Comparison of ENCODE assay signal across 8 cellular contexts in the genomic region with DNA sequence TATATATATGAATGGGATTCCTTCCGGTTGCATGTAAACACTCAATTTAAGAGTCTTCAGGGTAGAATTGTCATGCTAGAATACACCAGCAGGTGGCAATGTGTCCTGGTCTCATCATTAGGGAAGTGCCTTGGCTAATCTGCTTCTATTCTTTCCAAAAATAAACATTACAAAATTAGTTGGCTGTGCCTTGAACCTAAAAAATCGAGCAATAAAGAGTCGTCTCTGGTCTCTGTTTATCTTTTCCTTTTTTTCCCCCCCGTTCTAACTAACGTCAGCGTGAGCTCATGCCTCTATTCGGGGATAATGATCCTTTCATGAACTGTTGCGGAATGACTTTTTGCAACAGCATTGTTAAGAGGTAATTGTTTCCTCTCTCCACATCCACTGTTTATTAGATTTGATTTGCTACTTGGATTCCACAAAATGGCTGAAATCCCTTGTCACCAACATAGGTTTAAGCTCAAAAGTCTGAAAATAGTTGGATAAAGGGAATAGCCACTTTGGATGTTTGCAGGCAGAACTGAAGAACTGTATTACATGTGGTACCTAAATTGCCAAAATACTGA. TPM values are rescaled to one million over a fixed set of nuclear protein-coding genes. Genes with fewer than 3 reads are reported as not detected.
DNase-seq lines count a peak whose midpoint lies in the region; ATAC-seq, FAIRE-seq and TF ChIP-seq lines count a peak whose summit lies in the region.

No MANE protein-coding gene starts in this region.

- peak in 4 of 5 donors; percentile 49 to 69 (median 58) for DNase-seq in CD8-positive, alpha-beta memory T cell
- DNase-seq in HFF-Myc (ENCODE audit: extremely low read depth, low read depth) (peak; percentile 85), NCI-H524 (lab: John Stamatoyannopoulos, UW) (peak; percentile 39 to 69), H1 (ENCODE audit: low read depth in 1 of 2, low spot score in 2 of 2) (peak in 1 of 2 experiments; percentile 67), mesenchymal stem cell (peak; percentile 97)
- DNase-seq in activated CD4-positive, alpha-beta T cell treated with anti-CD3 and anti-CD28 coated beads for 48 hours = peak; percentile 65
- peak; percentile 48 to 79 for DNase-seq in stimulated activated effector memory CD8-positive, alpha-beta T cell treated with anti-CD3 and anti-CD28 coated beads, Interleukin-12 subunit alpha, Interleukin-12 subunit beta, amount 100 ng/mL, for 72 hours (ENCODE audit: low spot score in 2 of 2)

- H3K9me3 Mint-ChIP-seq in CD8-positive, alpha-beta memory T cell = peaks cover 0 to 3% (median 0%) of the 10 kb centered on the region in 5 donors
- H3K9me3 Mint-ChIP-seq in stimulated activated effector memory CD8-positive, alpha-beta T cell treated with anti-CD3 and anti-CD28 coated beads, Interleukin-12 subunit alpha, Interleukin-12 subunit beta, amount 100 ng/mL, for 72 hours = no peaks in the 10 kb centered on the region

- peak; percentile 57 for TF ChIP-seq CTCF in HFF-Myc (IDR thresholded peaks at IDR 0.05; ENCODE audit: low read depth, low read length, missing control alignments)
- peak in 2 of 3 experiments; percentile 49 to 55; a peak in 3 of 4 replicates for TF ChIP-seq CTCF in H1 (IDR thresholded peaks at IDR 0.05; ENCODE audit: control extremely low read depth in 1 of 3, insufficient read depth in 1 of 3, low read depth in 1 of 3, low read length in 3 of 3)

- H4K5ac ChIP-seq in H1 (ENCODE audit: insufficient read length, low read depth, low read length) = no peak overlapping the region

- H3K79me2 ChIP-seq in H1 (ENCODE audit: control insufficient read depth in 1 of 2, insufficient read depth in 2 of 2, low read length in 2 of 2) = peaks cover 8 to 32% of the 10 kb centered on the region in 2 experiments; a peak in 3 of 4 replicates

- no peaks in the 10 kb centered on the region for H3K9me3 ChIP-seq in CD8-positive, alpha-beta memory T cell (ENCODE audit: low read length)
- H3K9me3 ChIP-seq in H1 (ENCODE audit: insufficient read depth in 2 of 2, low read depth in 1 of 2, low read length in 1 of 2) (no peaks in the 10 kb centered on the region), mesenchymal stem cell (ENCODE audit: control insufficient read depth, low read length) (no peaks in the 10 kb centered on the region)

- H3K4me3 ChIP-seq in CD8-positive, alpha-beta memory T cell (ENCODE audit: low read length) = peak overlapping the region; percentile 37
- H3K4me3 ChIP-seq in HFF-Myc (replicated peaks; ENCODE audit: low read depth, low read length) (peak overlapping the region; percentile 93), H1 (ENCODE audit: extremely low read depth in 1 of 4, insufficient read depth in 2 of 4, low read depth in 3 of 4, low read length in 4 of 4) (peak overlapping the region; percentile 89 to 98 (median 96); a peak in 7 of 8 replicates), mesenchymal stem cell (ENCODE audit: insufficient read depth in 1 of 2, low read depth in 1 of 2, low read length in 2 of 2) (peak overlapping the region in 1 of 2 experiments; percentile 78)

- H2BK120ac ChIP-seq in H1 (replicated peaks; ENCODE audit: low read depth, low read length) (no peak overlapping the region), mesenchymal stem cell (ENCODE audit: low read depth, low read length) (no peak overlapping the region)

- 22% methylated on average over 8 of the region's 8 CpGs; no CpG with 5 or more reads in 1 of the 2 experiments for WGBS in H1 (ENCODE audit: extremely low coverage in 1 of 2, insufficient coverage in 1 of 2, insufficient read length in 1 of 2, insufficient replicate concordance in 2 of 2, low coverage in 1 of 2, low lambda C conversion rate in 2 of 2, missing lambda C conversion rate in 1 of 2), 2 experiments
- 0% methylated on average over 2 of the region's 8 CpGs for WGBS in mesenchymal stem cell

- H4K8ac ChIP-seq in H1 (ENCODE audit: extremely low read depth, insufficient read depth, low read length) = no peak overlapping the region
- H4K8ac ChIP-seq in mesenchymal stem cell (ENCODE audit: low read length) = no peak overlapping the region

- no peak overlapping the region for H3K56ac ChIP-seq in H1 (replicated peaks; ENCODE audit: insufficient read length, low read depth, low read length)

- H2BK12ac ChIP-seq in H1 (ENCODE audit: low read depth, low read length) (no peak overlapping the region), mesenchymal stem cell (ENCODE audit: low read length in 2 of 2) (no peak overlapping the region)

- CTCF ChIA-PET in CD8-positive, alpha-beta memory T cell (lab: Charles Lee) = interaction anchor here (0.7 to 5.1 kb wide), 15 partner anchors 9 to 362 kb away, joined by 3 to 46 read pairs (median 4); no protein-coding TSS in a partner anchor
- CTCF ChIA-PET in H1 (lab: Charles Lee; ENCODE audit: partially characterized antibody) = interaction anchor here (0.7 to 2.5 kb wide), 45 partner anchors 9 to 1820 kb away, joined by 3 to 19 read pairs (median 4); a partner anchor contains a TSS

- H3K36me3 ChIP-seq in CD8-positive, alpha-beta memory T cell (ENCODE audit: insufficient read depth, low read length) = no peaks in the 10 kb centered on the region
- H3K36me3 ChIP-seq in H1 (ENCODE audit: control insufficient read depth in 2 of 4, insufficient read depth in 4 of 4, low read length in 3 of 4) (peaks cover 0 to 8% (median 3%) of the 10 kb centered on the region in 4 experiments; a peak in 3 of 8 replicates), mesenchymal stem cell (ENCODE audit: control insufficient read depth in 1 of 2, insufficient read depth in 2 of 2, low read depth in 1 of 2, low read length in 2 of 2) (peaks cover 4 to 13% of the 10 kb centered on the region in 2 experiments)

- H4K91ac ChIP-seq in H1 (replicated peaks; ENCODE audit: insufficient read length, low read length) = no peak overlapping the region
- no peak overlapping the region for H4K91ac ChIP-seq in mesenchymal stem cell (ENCODE audit: low read length)

- no peak for ATAC-seq in stimulated activated effector memory CD8-positive, alpha-beta T cell treated with anti-CD3 and anti-CD28 coated beads, Interleukin-12 subunit alpha, Interleukin-12 subunit beta, amount 100 ng/mL, for 72 hours
- no peak for ATAC-seq in GM21717 (IDR thresholded peaks at IDR 0.05; ENCODE audit: unreplicated experiment)

- H3K4ac ChIP-seq in H1 (replicated peaks; ENCODE audit: insufficient read length, low read depth, low read length) (no peak overlapping the region), mesenchymal stem cell (ENCODE audit: low read depth in 1 of 2, low read length in 2 of 2) (no peak overlapping the region)

- peaks cover 24% of the 10 kb centered on the region for H3K27me3 ChIP-seq in CD8-positive, alpha-beta memory T cell (ENCODE audit: insufficient read depth, low read length, poor library complexity, severe bottlenecking)
- no peaks in the 10 kb centered on the region for H3K27me3 ChIP-seq in H1 (replicated peaks in 1 of 4; ENCODE audit: control insufficient read depth in 3 of 4, extremely low read depth in 1 of 4, insufficient read depth in 3 of 4, low read length in 3 of 4)
- no peaks in the 10 kb centered on the region for H3K27me3 ChIP-seq in mesenchymal stem cell (ENCODE audit: control insufficient read depth in 1 of 2, insufficient read depth in 1 of 2, low read length in 2 of 2)

- peaks cover 25% of the 10 kb centered on the region for H3K4me1 ChIP-seq in CD8-positive, alpha-beta memory T cell (ENCODE audit: insufficient read depth, low read length)
- H3K4me1 ChIP-seq in H1 (replicated peaks in 1 of 4; ENCODE audit: control insufficient read depth in 3 of 4, insufficient read depth in 4 of 4, low read length in 3 of 4) = peaks cover 0 to 8% (median 5%) of the 10 kb centered on the region in 4 experiments; a peak in 6 of 7 replicates
- H3K4me1 ChIP-seq in mesenchymal stem cell (ENCODE audit: control insufficient read depth, insufficient read depth, low read depth, low read length) = peaks cover 4% of the 10 kb centered on the region

- POLR2A ChIA-PET in CD8-positive, alpha-beta memory T cell (lab: Charles Lee) = interaction anchor here (1.4 to 1.6 kb wide), 2 partner anchors 123 to 350 kb away, joined by 5 read pairs; no protein-coding TSS in a partner anchor
- POLR2A ChIA-PET in H1 (lab: Charles Lee; ENCODE audit: partially characterized antibody) = interaction anchor here (0.7 to 3.8 kb wide), 7 partner anchors 9 to 167 kb away, joined by 3 to 27 read pairs (median 4); a partner anchor contains a TSS

- no peaks in the 10 kb centered on the region for H3K79me1 ChIP-seq in H1 (ENCODE audit: low read depth, low read length)
- H3K79me1 ChIP-seq in mesenchymal stem cell (replicated peaks; ENCODE audit: low read length, poor library complexity, severe bottlenecking) = peaks cover 6% of the 10 kb centered on the region

- no peak for FAIRE-seq in H1 (lab: Jason Lieb, UNC)

- H2AK5ac ChIP-seq in H1 (ENCODE audit: low read depth, low read length) (no peak overlapping the region), mesenchymal stem cell (ENCODE audit: low read length, severe bottlenecking) (no peak overlapping the region)

- peaks cover 0 to 4% (median 0%) of the 10 kb centered on the region in 3 donors for H3K36me3 Mint-ChIP-seq in CD8-positive, alpha-beta memory T cell
- H3K36me3 Mint-ChIP-seq in stimulated activated effector memory CD8-positive, alpha-beta T cell treated with anti-CD3 and anti-CD28 coated beads, Interleukin-12 subunit alpha, Interleukin-12 subunit beta, amount 100 ng/mL, for 72 hours = peaks cover 9% of the 10 kb centered on the region

- H3K9ac ChIP-seq in H1 (replicated peaks in 1 of 4; ENCODE audit: extremely low read depth in 1 of 4, low read depth in 3 of 4, low read length in 3 of 4) (no peak overlapping the region), mesenchymal stem cell (ENCODE audit: low read length) (peak overlapping the region; percentile 95)

- H3K27me3 Mint-ChIP-seq in CD8-positive, alpha-beta memory T cell = peaks cover 19 to 49% of the 10 kb centered on the region in 2 donors

- peaks cover 3 to 8% of the 10 kb centered on the region in 2 experiments for H4K20me1 ChIP-seq in H1 (replicated peaks in 1 of 2; ENCODE audit: control insufficient read depth in 1 of 2, insufficient read depth in 2 of 2, low read length in 2 of 2)

- no peak overlapping the region for H3K27ac ChIP-seq in CD8-positive, alpha-beta memory T cell (ENCODE audit: low read depth, low read length)
- H3K27ac ChIP-seq in H1 (ENCODE audit: low read depth, low read length) = no peak overlapping the region
- H3K27ac ChIP-seq in mesenchymal stem cell (ENCODE audit: low read length, poor library complexity, severe bottlenecking) = peak overlapping the region; percentile 93

- peaks cover 26 to 39% (median 35%) of the 10 kb centered on the region in 3 donors for H3K4me1 Mint-ChIP-seq in CD8-positive, alpha-beta memory T cell
- peaks cover 29% of the 10 kb centered on the region for H3K4me1 Mint-ChIP-seq in stimulated activated effector memory CD8-positive, alpha-beta T cell treated with anti-CD3 and anti-CD28 coated beads, Interleukin-12 subunit alpha, Interleukin-12 subunit beta, amount 100 ng/mL, for 72 hours

- peaks cover 10% of the 10 kb centered on the region for H3K23me2 ChIP-seq in H1 (ENCODE audit: low read depth, low read length)

- H3K27ac Mint-ChIP-seq in CD8-positive, alpha-beta memory T cell = peak overlapping the region in 5 of 8 donors; percentile 30 to 83 (median 46)
- no peak overlapping the region for H3K27ac Mint-ChIP-seq in stimulated activated effector memory CD8-positive, alpha-beta T cell treated with anti-CD3 and anti-CD28 coated beads, Interleukin-12 subunit alpha, Interleukin-12 subunit beta, amount 100 ng/mL, for 72 hours

- TF ChIP-seq EP300 in H1 (IDR thresholded peaks at IDR 0.05; ENCODE audit: borderline replicate concordance in 1 of 2, low read depth in 2 of 2, low read length in 2 of 2) = no peak

- peak overlapping the region; percentile 60 to 92 (median 70) for H3K4me3 Mint-ChIP-seq in CD8-positive, alpha-beta memory T cell
- H3K4me3 Mint-ChIP-seq in stimulated activated effector memory CD8-positive, alpha-beta T cell treated with anti-CD3 and anti-CD28 coated beads, Interleukin-12 subunit alpha, Interleukin-12 subunit beta, amount 100 ng/mL, for 72 hours = peak overlapping the region; percentile 89

- H2BK5ac ChIP-seq in H1 (ENCODE audit: low read depth, low read length) (no peak overlapping the region), mesenchymal stem cell (ENCODE audit: low read depth, low read length, poor library complexity, severe bottlenecking) (no peak overlapping the region)

- H2BK20ac ChIP-seq in H1 (ENCODE audit: low read length) = no peak overlapping the region

- no peak overlapping the region for H3K23ac ChIP-seq in H1 (ENCODE audit: insufficient read length)
- H3K23ac ChIP-seq in mesenchymal stem cell (ENCODE audit: low read length in 2 of 2) = no peak overlapping the region

- H2AFZ ChIP-seq in H1 (ENCODE audit: low read length) (peak overlapping the region; percentile 55; the same call in 1 of the 2 replicates), mesenchymal stem cell (ENCODE audit: low read depth, low read length) (no peak overlapping the region)

- TF ChIP-seq POLR2A in H1 (IDR thresholded peaks at IDR 0.05; ENCODE audit: control extremely low read depth in 1 of 2, low read depth in 2 of 2, low read length in 2 of 2) = no peak

- H3K14ac ChIP-seq in H1 (ENCODE audit: insufficient read length) = no peak overlapping the region
- no peak overlapping the region for H3K14ac ChIP-seq in mesenchymal stem cell (ENCODE audit: low read length in 2 of 2)

- H3K4me2 ChIP-seq in H1 (ENCODE audit: insufficient read depth in 1 of 2, low read depth in 2 of 2, low read length in 2 of 2) (peak overlapping the region; percentile 53 to 75), mesenchymal stem cell (ENCODE audit: low read length, poor library complexity, severe bottlenecking) (peak overlapping the region; percentile 81)

- H3K18ac ChIP-seq in H1 (ENCODE audit: extremely low read depth, low read length) (no peak overlapping the region; the same call in 1 of the 2 replicates), mesenchymal stem cell (ENCODE audit: low read depth in 1 of 2, low read length in 2 of 2) (no peak overlapping the region)

- H2BK15ac ChIP-seq in H1 (ENCODE audit: low read length) (no peak overlapping the region), mesenchymal stem cell (ENCODE audit: low read depth, poor library complexity, severe bottlenecking) (no peak overlapping the region)

- peak; percentile 57 to 66 for TF ChIP-seq RAD21 in H1 (IDR thresholded peaks at IDR 0.05 in 1 of 2, conservative IDR thresholded peaks at IDR 0.05 in 1 of 2; ENCODE audit: low read depth in 2 of 2, low read length in 2 of 2)

RNA-seq across cellular contexts. Expression of a gene that starts 1.2 kb away (rescaled TPM):
- total RNA-seq in CD8-positive, alpha-beta memory T cell = 10 to 100 TPM; 30.1 to 31.0 TPM
- 4.6 TPM for polyA plus RNA-seq in CD8-positive, alpha-beta memory T cell
- total RNA-seq in H1 (2021; fragmentation: NEBNext Ultra II Directional; extraction: Animal tissue kit (Norgen Biotek cat#: 25700)) = 31.2 and 33.7 TPM in 2 replicates
- polyA plus RNA-seq in H1 (2011; rRNA removed) = 3.7 and 5.1 TPM in 2 replicates
- 7.2 TPM for polyA plus RNA-seq in H1 (2011; cell fraction: cytosol; rRNA removed)
- polyA plus RNA-seq in H1 (2011; cell fraction: nucleus; rRNA removed) = 7.9 TPM
- polyA plus RNA-seq in H1 (2012, experiment 1 of 2) = 9.8 to 15.0 TPM (median 12.8 TPM) in 4 replicates
- polyA plus RNA-seq in H1 (2012, experiment 2 of 2) = 0.60 TPM
- 10.5 TPM for polyA plus RNA-seq in H1 (2013, experiment 1 of 2)
- 10.2 TPM for polyA plus RNA-seq in H1 (2013, experiment 2 of 2)
- polyA minus RNA-seq in H1 (2011; rRNA and poly(A)+ RNA removed) = 32.5 and 43.1 TPM in 2 replicates
- polyA minus RNA-seq in H1 (2011; cell fraction: cytosol; rRNA and poly(A)+ RNA removed) = 21.2 TPM
- 57.4 TPM for polyA minus RNA-seq in H1 (2011; cell fraction: nucleus; rRNA and poly(A)+ RNA removed)
- 45.2 TPM for polyA plus RNA-seq in mesenchymal stem cell (2013, experiment 1 of 2)
- 44.4 TPM for polyA plus RNA-seq in mesenchymal stem cell (2013, experiment 2 of 2)

RNA-seq across cellular contexts. Expression of a gene that starts 9.9 kb away (rescaled TPM):
- total RNA-seq in CD8-positive, alpha-beta memory T cell = 1 to 10 TPM; 1.5 to 1.7 TPM
- 0.16 TPM for polyA plus RNA-seq in CD8-positive, alpha-beta memory T cell
- total RNA-seq in H1 (2021; fragmentation: NEBNext Ultra II Directional; extraction: Animal tissue kit (Norgen Biotek cat#: 25700)) = 9.5 TPM in 2 replicates
- 7.7 and 10.1 TPM in 2 replicates for polyA plus RNA-seq in H1 (2011; rRNA removed)
- 8.8 TPM for polyA plus RNA-seq in H1 (2011; cell fraction: cytosol; rRNA removed)
- 7.6 TPM for polyA plus RNA-seq in H1 (2011; cell fraction: nucleus; rRNA removed)
- polyA plus RNA-seq in H1 (2012, experiment 1 of 2) = 5.7 to 7.8 TPM (median 7.3 TPM) in 4 replicates
- 2.2 TPM for polyA plus RNA-seq in H1 (2012, experiment 2 of 2)
- polyA plus RNA-seq in H1 (2013, experiment 1 of 2) = 7.3 TPM
- 7.9 TPM for polyA plus RNA-seq in H1 (2013, experiment 2 of 2)
- 13.6 and 15.0 TPM in 2 replicates for polyA minus RNA-seq in H1 (2011; rRNA and poly(A)+ RNA removed)
- 4.2 TPM for polyA minus RNA-seq in H1 (2011; cell fraction: cytosol; rRNA and poly(A)+ RNA removed)
- polyA minus RNA-seq in H1 (2011; cell fraction: nucleus; rRNA and poly(A)+ RNA removed) = 9.3 TPM
- 8.5 TPM for polyA plus RNA-seq in mesenchymal stem cell (2013, experiment 1 of 2)
- 7.9 TPM for polyA plus RNA-seq in mesenchymal stem cell (2013, experiment 2 of 2)
